ENCODE assay signal across 13 cellular contexts in genomic region chr7:26515462-26515861, GRCh38.
A peak's percentile ranks its signal among the peaks of the same experiment; 100 is the strongest.
DNase-seq lines count a peak whose midpoint lies in the region; ATAC-seq and TF ChIP-seq lines count a peak whose summit lies in the region.
"Had no signal": no experiment of that assay in that cellular context is flagged by ENCODE, and none has a peak within 500 bp of the region (broad histone marks: within the 10 kb centered on the region; RNA-seq: fewer than 3 reads in every experiment).

No MANE protein-coding gene starts in this region.

- no peak for TF ChIP-seq RAD21 in SK-N-SH (IDR thresholded peaks at IDR 0.05; ENCODE audit: low read length)

- H3K9me3 ChIP-seq in SK-N-SH = no peaks in the 10 kb centered on the region
- H3K9me3 ChIP-seq: thyroid gland had no signal

- ATAC-seq in SK-N-SH treated with all-trans-retinoic acid at 6 μM for 48 hours (no peak), omental fat pad (ENCODE audit: low FRiP score) (no peak), GM19035 (IDR thresholded peaks at IDR 0.05; ENCODE audit: unreplicated experiment) (no peak)
- ATAC-seq: GM12878 had no signal

- no peaks in the 10 kb centered on the region for H3F3A ChIP-seq in SK-N-SH (replicated peaks; ENCODE audit: insufficient read depth)

- no peaks in the 10 kb centered on the region for H4K20me1 ChIP-seq in SK-N-SH (ENCODE audit: insufficient read depth)

- 23% methylated on average over 5 of the region's 5 CpGs for WGBS in SK-N-SH (ENCODE audit: low lambda C conversion rate)

- no peaks in the 10 kb centered on the region for H3K9me2 ChIP-seq in SK-N-SH

- no peaks in the 10 kb centered on the region for H3K79me2 ChIP-seq in SK-N-SH (ENCODE audit: insufficient read depth)

- no peak for TF ChIP-seq CTCF in SK-N-SH (IDR thresholded peaks at IDR 0.05)
- TF ChIP-seq CTCF in choroid plexus epithelial cell (conservative IDR thresholded peaks at IDR 0.05; ENCODE audit: low read depth, low read length) = no peak
- no peak for TF ChIP-seq CTCF in GM13977 (IDR thresholded peaks at IDR 0.05; ENCODE audit: extremely low read depth, insufficient read depth, missing control alignments)
- no peak for TF ChIP-seq CTCF in omental fat pad (IDR thresholded peaks at IDR 0.05)

- in situ Hi-C loops in GM13977 (cut with MboI; ENCODE audit: low pct_unique_long_range_greater_than_20kb, low sequenced_read_pairs, unreplicated experiment) = loop anchor here (25.0 kb wide), 1 partner anchor 428 kb away; no protein-coding TSS in a partner anchor

- DNase-seq in SK-N-SH = peak; percentile 52
- DNase-seq in NCI-H69 (lab: John Stamatoyannopoulos, UW) = peak; percentile 98
- DNase-seq in choroid plexus epithelial cell (ENCODE audit: low read depth) = peak; percentile 2
- DNase-seq in GM13977 (ENCODE audit: low spot score) = no peak
- DNase-seq in omental fat pad (ENCODE audit: low spot score) = no peak
- DNase-seq in hepatic stellate cell (ENCODE audit: low spot score) = no peak
- DNase-seq: activated naive CD4-positive, alpha-beta T cell treated with anti-CD3 and anti-CD28 coated beads, Interleukin-2, amount 50 U/mL, for 16 hours; cortex of kidney; naive B cell had no signal

- H3K4me2 ChIP-seq in SK-N-SH = no peak overlapping the region

- H3K4me3 ChIP-seq in SK-N-SH (ENCODE audit: low read depth in 2 of 2, low read length in 1 of 2) (no peak overlapping the region), choroid plexus epithelial cell (ENCODE audit: low read depth, low read length) (no peak overlapping the region)
- H3K4me3 ChIP-seq: GM12878, thyroid gland had no signal

- no peak for TF ChIP-seq EP300 in SK-N-SH (IDR thresholded peaks at IDR 0.05; ENCODE audit: borderline replicate concordance in 1 of 2, low read depth in 1 of 2, low read length in 1 of 2)

- no peak overlapping the region; a peak in 1 of 4 replicates for H3K27ac ChIP-seq in SK-N-SH (ENCODE audit: low read depth in 2 of 2, low read length in 1 of 2)
- H3K27ac ChIP-seq: thyroid gland had no signal

- H3K27me3 ChIP-seq in SK-N-SH (ENCODE audit: insufficient read depth) = 0 out of 2 replicates have a peak, but pooled peaks cover 9% of the 10 kb centered on the region
- H3K27me3 ChIP-seq: thyroid gland had no signal

- POLR2A ChIA-PET in SK-N-SH (lab: Yijun Ruan, JAX) = interaction anchor here (1.2 kb wide), 1 partner anchor 9 kb away, joined by 3 read pairs; no protein-coding TSS in a partner anchor

- no peak overlapping the region for H2AFZ ChIP-seq in SK-N-SH (ENCODE audit: low read depth)

- H3K4me1 ChIP-seq in SK-N-SH (ENCODE audit: control insufficient read depth in 1 of 2, insufficient read depth in 2 of 2, low read depth in 1 of 2, low read length in 1 of 2) = peaks cover 0 to 13% of the 10 kb centered on the region in 2 experiments; a peak in 1 of 4 replicates
- H3K4me1 ChIP-seq: thyroid gland had no signal

- CTCF ChIA-PET in SK-N-SH (lab: Yijun Ruan, JAX) = interaction anchor here (1.4 to 1.5 kb wide), 3 partner anchors 15 to 145 kb away, joined by 5 to 6 read pairs (median 5); no protein-coding TSS in a partner anchor

- H3K36me3 ChIP-seq in SK-N-SH (replicated peaks in 1 of 2; ENCODE audit: control insufficient read depth in 1 of 2, insufficient read depth in 2 of 2, low read length in 1 of 2) = no peaks in the 10 kb centered on the region
- H3K36me3 ChIP-seq: thyroid gland had no signal

- H3K9ac ChIP-seq in SK-N-SH = no peak overlapping the region

TF ChIP-seq in SK-N-SH, 30 proteins besides CTCF, POLR2A, EP300 and RAD21:
- TF ChIP-seq USF1 (IDR thresholded peaks at IDR 0.05; ENCODE audit: borderline replicate concordance, low read depth) = no peak
- TF ChIP-seq RCOR1 (IDR thresholded peaks at IDR 0.05; ENCODE audit: low read length) = 0 out of 2 replicates have a peak, but pooled peaks have one; percentile 13

TF ChIP-seq in SK-N-SH treated with all-trans-retinoic acid at 6 μM for 48 hours, 23 proteins besides CTCF, POLR2A, EP300 and RAD21:
- no peak for TF ChIP-seq ARNTL (CRISPR knock-in tag; IDR thresholded peaks at IDR 0.05; ENCODE audit: borderline replicate concordance, low read depth)
- no peak for TF ChIP-seq TCF4 (CRISPR knock-in tag; IDR thresholded peaks at IDR 0.05; ENCODE audit: borderline replicate concordance)
- no peak for TF ChIP-seq ZFP3 (CRISPR knock-in tag; IDR thresholded peaks at IDR 0.05)
- TF ChIP-seq ZFP30 (CRISPR knock-in tag; IDR thresholded peaks at IDR 0.05) = no peak
- TF ChIP-seq ZNF565 (CRISPR knock-in tag; conservative IDR thresholded peaks at IDR 0.05; ENCODE audit: low read depth) = no peak
- no peak for TF ChIP-seq CREB5 (CRISPR knock-in tag; IDR thresholded peaks at IDR 0.05; ENCODE audit: low read depth)
- TF ChIP-seq ESRRG (CRISPR knock-in tag; IDR thresholded peaks at IDR 0.05) = no peak
- no peak for TF ChIP-seq OSR1 (CRISPR knock-in tag; IDR thresholded peaks at IDR 0.05)
- no peak for TF ChIP-seq CSRNP3 (CRISPR knock-in tag; IDR thresholded peaks at IDR 0.05)
- no peak for TF ChIP-seq GLIS3 (CRISPR knock-in tag; IDR thresholded peaks at IDR 0.05)
- no peak for TF ChIP-seq RARB (CRISPR knock-in tag; IDR thresholded peaks at IDR 0.05)
- TF ChIP-seq POU6F1 (CRISPR knock-in tag; IDR thresholded peaks at IDR 0.05; ENCODE audit: borderline replicate concordance, low read depth) = no peak
- TF ChIP-seq, protein P1, sequence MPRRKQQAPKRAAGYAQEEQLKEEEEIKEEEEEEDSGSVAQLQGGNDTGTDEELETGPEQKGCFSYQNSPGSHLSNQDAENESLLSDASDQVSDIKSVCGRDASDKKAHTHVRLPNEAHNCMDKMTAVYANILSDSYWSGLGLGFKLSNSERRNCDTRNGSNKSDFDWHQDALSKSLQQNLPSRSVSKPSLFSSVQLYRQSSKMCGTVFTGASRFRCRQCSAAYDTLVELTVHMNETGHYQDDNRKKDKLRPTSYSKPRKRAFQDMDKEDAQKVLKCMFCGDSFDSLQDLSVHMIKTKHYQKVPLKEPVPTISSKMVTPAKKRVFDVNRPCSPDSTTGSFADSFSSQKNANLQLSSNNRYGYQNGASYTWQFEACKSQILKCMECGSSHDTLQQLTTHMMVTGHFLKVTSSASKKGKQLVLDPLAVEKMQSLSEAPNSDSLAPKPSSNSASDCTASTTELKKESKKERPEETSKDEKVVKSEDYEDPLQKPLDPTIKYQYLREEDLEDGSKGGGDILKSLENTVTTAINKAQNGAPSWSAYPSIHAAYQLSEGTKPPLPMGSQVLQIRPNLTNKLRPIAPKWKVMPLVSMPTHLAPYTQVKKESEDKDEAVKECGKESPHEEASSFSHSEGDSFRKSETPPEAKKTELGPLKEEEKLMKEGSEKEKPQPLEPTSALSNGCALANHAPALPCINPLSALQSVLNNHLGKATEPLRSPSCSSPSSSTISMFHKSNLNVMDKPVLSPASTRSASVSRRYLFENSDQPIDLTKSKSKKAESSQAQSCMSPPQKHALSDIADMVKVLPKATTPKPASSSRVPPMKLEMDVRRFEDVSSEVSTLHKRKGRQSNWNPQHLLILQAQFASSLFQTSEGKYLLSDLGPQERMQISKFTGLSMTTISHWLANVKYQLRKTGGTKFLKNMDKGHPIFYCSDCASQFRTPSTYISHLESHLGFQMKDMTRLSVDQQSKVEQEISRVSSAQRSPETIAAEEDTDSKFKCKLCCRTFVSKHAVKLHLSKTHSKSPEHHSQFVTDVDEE (CRISPR knock-in tag; IDR thresholded peaks at IDR 0.05) = no peak
TF ChIP-seq in SK-N-SH treated with all-trans-retinoic acid at 6 μM for 48 hours: peak in this region for 0.

Comparison
In these comparisons a context has a peak if more than half of its experiments do, and no peak if none do; other contexts are left out.
1. DNase-seq: peak in SK-N-SH (single experiment), NCI-H69 (single experiment) and choroid plexus epithelial cell (single experiment); none in GM13977 (single experiment), omental fat pad (single experiment) and hepatic stellate cell (single experiment).